In the genomic region with DNA sequence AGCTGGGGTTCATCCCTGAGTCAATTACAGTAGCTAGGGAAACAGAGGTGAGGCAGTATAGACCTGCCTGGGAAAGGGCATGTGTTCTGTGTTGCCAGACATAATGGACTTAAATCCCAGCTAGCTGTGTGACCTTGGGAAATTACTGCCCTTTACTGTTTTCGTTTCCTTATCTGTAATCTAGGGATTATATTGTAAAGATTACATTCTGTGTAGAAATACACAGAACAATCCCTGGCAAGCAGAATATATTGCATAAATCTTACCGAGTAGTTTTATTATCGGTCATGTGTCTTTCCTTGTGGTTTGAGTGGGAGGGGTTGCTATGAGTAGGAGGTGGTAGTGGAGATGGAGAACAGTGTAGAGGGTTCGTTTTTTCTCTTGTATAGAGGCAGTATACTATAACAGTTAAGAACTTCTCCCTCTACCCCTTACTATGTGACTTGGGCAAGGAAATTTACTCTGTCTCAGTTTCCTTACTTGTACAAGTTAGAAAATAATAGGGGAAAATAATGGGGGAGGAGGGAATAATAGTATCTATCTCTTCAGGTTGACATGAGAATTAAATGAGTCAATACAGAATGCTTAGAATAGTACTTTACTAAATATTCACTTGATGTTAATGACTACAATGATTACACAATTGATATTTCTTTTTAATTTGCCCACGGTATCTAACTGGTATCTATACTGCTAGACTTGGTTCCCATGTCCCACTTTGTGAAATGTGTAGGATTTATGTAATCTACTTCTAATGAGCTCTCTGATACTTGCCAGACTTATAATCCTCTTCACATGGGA, we compare ENCODE assay signal across 8 cellular contexts. TPM values are rescaled to one million over a fixed set of nuclear protein-coding genes. Genes with fewer than 3 reads are reported as not detected.
DNase-seq lines count a peak whose midpoint lies in the region; ATAC-seq and TF ChIP-seq lines count a peak whose summit lies in the region.

No MANE protein-coding gene starts in this region.

- intact Hi-C loops in activated T-helper 2 cell treated with anti-CD3 and anti-CD28 coated beads, Interferon-gamma antibody, Interleukin-2, Interleukin-4, amounts not matched to agents 10 μg/mL and 5 μg/mL and 100 μg/mL, durations not matched to agents 14 hours and 24 hours and 36 hours (cut with micrococcal nuclease) = loop anchor here (1.0 to 2.0 kb wide), 3 partner anchors 11 to 27 kb away; no protein-coding TSS in a partner anchor

- peak overlapping the region; percentile 4 for H3K27ac Mint-ChIP-seq in activated T-helper 2 cell treated with anti-CD3 and anti-CD28 coated beads, Interferon-gamma antibody, Interleukin-2, Interleukin-4, amounts not matched to agents 10 μg/mL and 5 μg/mL and 100 μg/mL, durations not matched to agents 14 hours and 24 hours and 36 hours
- H3K27ac Mint-ChIP-seq in stimulated activated naive CD8-positive, alpha-beta T cell treated with anti-CD3 and anti-CD28 coated beads, Interleukin-15, Interleukin-2, amounts not matched to agents 100 ng/mL and 50 ng/mL, for 24 hours = peak overlapping the region; percentile 43
- no peak overlapping the region for H3K27ac Mint-ChIP-seq in activated CD4-positive, alpha-beta T cell treated with anti-CD3 and anti-CD28 coated beads, Interleukin-2, amount 10 ng/mL, durations not matched to agents 7 days and 5 days

- CTCF ChIA-PET in activated CD4-positive, alpha-beta T cell treated with anti-CD3 and anti-CD28 coated beads, Interleukin-2, amount 10 ng/mL, durations not matched to agents 7 days and 5 days (lab: Charles Lee) = no interaction called here

- no peaks in the 10 kb centered on the region for H3K36me3 Mint-ChIP-seq in activated T-helper 2 cell treated with anti-CD3 and anti-CD28 coated beads, Interferon-gamma antibody, Interleukin-2, Interleukin-4, amounts not matched to agents 10 μg/mL and 5 μg/mL and 100 μg/mL, durations not matched to agents 14 hours and 24 hours and 36 hours (ENCODE audit: low read depth)
- no peaks in the 10 kb centered on the region for H3K36me3 Mint-ChIP-seq in stimulated activated naive CD8-positive, alpha-beta T cell treated with anti-CD3 and anti-CD28 coated beads, Interleukin-15, Interleukin-2, amounts not matched to agents 100 ng/mL and 50 ng/mL, for 24 hours (ENCODE audit: low read depth)
- no peaks in the 10 kb centered on the region for H3K36me3 Mint-ChIP-seq in activated CD4-positive, alpha-beta T cell treated with anti-CD3 and anti-CD28 coated beads, Interleukin-2, amount 10 ng/mL, durations not matched to agents 7 days and 5 days (ENCODE audit: low read depth)

- peaks cover 14% of the 10 kb centered on the region for H3K4me1 Mint-ChIP-seq in activated T-helper 2 cell treated with anti-CD3 and anti-CD28 coated beads, Interferon-gamma antibody, Interleukin-2, Interleukin-4, amounts not matched to agents 10 μg/mL and 5 μg/mL and 100 μg/mL, durations not matched to agents 14 hours and 24 hours and 36 hours (ENCODE audit: low read depth)
- peaks cover 14% of the 10 kb centered on the region for H3K4me1 Mint-ChIP-seq in stimulated activated naive CD8-positive, alpha-beta T cell treated with anti-CD3 and anti-CD28 coated beads, Interleukin-15, Interleukin-2, amounts not matched to agents 100 ng/mL and 50 ng/mL, for 24 hours (ENCODE audit: low read depth)
- H3K4me1 Mint-ChIP-seq in activated CD4-positive, alpha-beta T cell treated with anti-CD3 and anti-CD28 coated beads, Interleukin-2, amount 10 ng/mL, durations not matched to agents 7 days and 5 days = peaks cover 11% of the 10 kb centered on the region

- POLR2A ChIA-PET in activated CD4-positive, alpha-beta T cell treated with anti-CD3 and anti-CD28 coated beads, Interleukin-2, amount 10 ng/mL, durations not matched to agents 7 days and 5 days (lab: Charles Lee) = no interaction called here

- no peak for TF ChIP-seq CTCF in AG09309 (IDR thresholded peaks at IDR 0.05; ENCODE audit: control insufficient read depth, insufficient read depth, low read depth, low read length, missing control alignments)

- peak; percentile 82 for ATAC-seq in GM19395 (IDR thresholded peaks at IDR 0.05; ENCODE audit: unreplicated experiment)
- ATAC-seq in HG03354 (IDR thresholded peaks at IDR 0.05; ENCODE audit: poor library complexity, severe bottlenecking, unreplicated experiment) = peak; percentile 68

- H3K27me3 Mint-ChIP-seq in activated T-helper 2 cell treated with anti-CD3 and anti-CD28 coated beads, Interferon-gamma antibody, Interleukin-2, Interleukin-4, amounts not matched to agents 10 μg/mL and 5 μg/mL and 100 μg/mL, durations not matched to agents 14 hours and 24 hours and 36 hours (ENCODE audit: low read depth) = peaks cover 3% of the 10 kb centered on the region
- no peaks in the 10 kb centered on the region for H3K27me3 Mint-ChIP-seq in stimulated activated naive CD8-positive, alpha-beta T cell treated with anti-CD3 and anti-CD28 coated beads, Interleukin-15, Interleukin-2, amounts not matched to agents 100 ng/mL and 50 ng/mL, for 24 hours
- H3K27me3 Mint-ChIP-seq in activated CD4-positive, alpha-beta T cell treated with anti-CD3 and anti-CD28 coated beads, Interleukin-2, amount 10 ng/mL, durations not matched to agents 7 days and 5 days = no peaks in the 10 kb centered on the region

- H3K4me3 ChIP-seq in AG09309 (ENCODE audit: control insufficient read depth, low read depth, low read length) = no peak overlapping the region

- DNase-seq in AG09309 (ENCODE audit: low read depth) (peak; percentile 48), NCI-H446 treated with DMSO at 0.1 percent for 48 hours (lab: John Stamatoyannopoulos, UW) (no peak)
- no peak for DNase-seq in activated T-helper 2 cell treated with anti-CD3 and anti-CD28 coated beads, Interferon-gamma antibody, Interleukin-2, Interleukin-4, amounts not matched to agents 10 μg/mL and 5 μg/mL and 100 μg/mL, durations not matched to agents 14 hours and 24 hours and 36 hours (ENCODE audit: low spot score)
- no peak for DNase-seq in activated CD4-positive, alpha-beta T cell treated with anti-CD3 and anti-CD28 coated beads, Interleukin-2, amount 10 ng/mL, durations not matched to agents 7 days and 5 days
- DNase-seq in activated effector memory CD4-positive, alpha-beta T cell treated with Interleukin-2 at 50 U/mL for 16 hours = no peak

- no peaks in the 10 kb centered on the region for H3K9me3 Mint-ChIP-seq in activated T-helper 2 cell treated with anti-CD3 and anti-CD28 coated beads, Interferon-gamma antibody, Interleukin-2, Interleukin-4, amounts not matched to agents 10 μg/mL and 5 μg/mL and 100 μg/mL, durations not matched to agents 14 hours and 24 hours and 36 hours
- no peaks in the 10 kb centered on the region for H3K9me3 Mint-ChIP-seq in stimulated activated naive CD8-positive, alpha-beta T cell treated with anti-CD3 and anti-CD28 coated beads, Interleukin-15, Interleukin-2, amounts not matched to agents 100 ng/mL and 50 ng/mL, for 24 hours
- no peaks in the 10 kb centered on the region for H3K9me3 Mint-ChIP-seq in activated CD4-positive, alpha-beta T cell treated with anti-CD3 and anti-CD28 coated beads, Interleukin-2, amount 10 ng/mL, durations not matched to agents 7 days and 5 days

- no peak overlapping the region for H3K4me3 Mint-ChIP-seq in activated T-helper 2 cell treated with anti-CD3 and anti-CD28 coated beads, Interferon-gamma antibody, Interleukin-2, Interleukin-4, amounts not matched to agents 10 μg/mL and 5 μg/mL and 100 μg/mL, durations not matched to agents 14 hours and 24 hours and 36 hours (ENCODE audit: low read depth)
- peak overlapping the region; percentile 6 for H3K4me3 Mint-ChIP-seq in stimulated activated naive CD8-positive, alpha-beta T cell treated with anti-CD3 and anti-CD28 coated beads, Interleukin-15, Interleukin-2, amounts not matched to agents 100 ng/mL and 50 ng/mL, for 24 hours
- H3K4me3 Mint-ChIP-seq in activated CD4-positive, alpha-beta T cell treated with anti-CD3 and anti-CD28 coated beads, Interleukin-2, amount 10 ng/mL, durations not matched to agents 7 days and 5 days = no peak overlapping the region

RNA-seq across cellular contexts. Expression of a gene that starts 7.1 kb away (rescaled TPM):
- total RNA-seq in activated T-helper 2 cell treated with anti-CD3 and anti-CD28 coated beads, Interferon-gamma antibody, Interleukin-2, Interleukin-4, amounts not matched to agents 10 μg/mL and 5 μg/mL and 100 μg/mL, durations not matched to agents 14 hours and 24 hours and 36 hours = 26.7 and 29.3 TPM in 2 replicates
- 10 to 100 TPM; 28.4 to 29.3 TPM for total RNA-seq in activated CD4-positive, alpha-beta T cell treated with anti-CD3 and anti-CD28 coated beads, Interleukin-2, amount 10 ng/mL, durations not matched to agents 7 days and 5 days
